8 cellular contexts compared by ENCODE assay signal in genomic region chr13:48892311-48892710, GRCh38.
DNase-seq lines count a peak whose midpoint lies in the region; ATAC-seq and TF ChIP-seq lines count a peak whose summit lies in the region.

No MANE protein-coding gene starts in this region.

- TF ChIP-seq EP300 in esophagus muscularis mucosa (IDR thresholded peaks at IDR 0.05): no peak

- H3K4me3 ChIP-seq in kidney epithelial cell (ENCODE audit: low read depth, low read length) (no peak overlapping the region), esophagus muscularis mucosa (no peak overlapping the region)

- no peak for TF ChIP-seq POLR2A in esophagus muscularis mucosa (IDR thresholded peaks at IDR 0.05; ENCODE audit: low read depth)

- DNase-seq in SIG-M5 treated with dmso at 0.1 percent for 504 hours (lab: John Stamatoyannopoulos, UW; ENCODE audit: unreplicated experiment) (peak; percentile 53), kidney epithelial cell (ENCODE audit: low read depth) (peak; percentile 43), NCI-H345 treated with DMSO at 0.1 percent for 48 hours (lab: John Stamatoyannopoulos, UW; ENCODE audit: unreplicated experiment) (no peak), esophagus muscularis mucosa (ENCODE audit: extremely low spot score) (no peak), Right ventricle myocardium superior (no peak)
- no peak for DNase-seq in stimulated activated CD4-positive, alpha-beta T cell treated with anti-CD3 and anti-CD28 coated beads, Interleukin-1b, Interleukin-23, amount 100 ng/mL, for 48 hours

- intact Hi-C loops in esophagus muscularis mucosa (cut with DNase I): no loop called here
- intact Hi-C loops in Right ventricle myocardium superior (cut with DNase I): no loop called here

- no peaks in the 10 kb centered on the region for H3K36me3 ChIP-seq in kidney epithelial cell (ENCODE audit: control insufficient read depth, insufficient read depth, low read length)
- no peaks in the 10 kb centered on the region for H3K36me3 ChIP-seq in esophagus muscularis mucosa

- peaks cover 0 to 11% (median 6%) of the 10 kb centered on the region in 4 donors for H3K4me1 ChIP-seq in esophagus muscularis mucosa

- H3K27ac ChIP-seq in esophagus muscularis mucosa (replicated peaks in 1 of 4): no peak overlapping the region

- H3K27me3 ChIP-seq in kidney epithelial cell (ENCODE audit: control insufficient read depth, insufficient read depth, low read length) (no peaks in the 10 kb centered on the region), esophagus muscularis mucosa (no peaks in the 10 kb centered on the region)

- TF ChIP-seq CTCF in kidney epithelial cell (IDR thresholded peaks at IDR 0.05; ENCODE audit: insufficient read depth, low read length, poor library complexity, severe bottlenecking) (no peak), esophagus muscularis mucosa (IDR thresholded peaks at IDR 0.05) (no peak)

- 26% methylated on average over 2 of the region's 2 CpGs for WGBS in esophagus muscularis mucosa

- ATAC-seq in GM18502 (IDR thresholded peaks at IDR 0.05; ENCODE audit: poor library complexity, unreplicated experiment) (peak; percentile 94), HG02759 (IDR thresholded peaks at IDR 0.05; ENCODE audit: unreplicated experiment) (peak; percentile 72), Right ventricle myocardium superior (ENCODE audit: poor library complexity) (no peak)

- no peaks in the 10 kb centered on the region for H3K9me3 ChIP-seq in esophagus muscularis mucosa

Comparison
In these comparisons a context has a peak if more than half of its experiments do, and no peak if none do; other contexts are left out.
1. DNase-seq: peak in SIG-M5 treated with dmso at 0.1 percent for 504 hours (single experiment) and kidney epithelial cell (single experiment); none in NCI-H345 treated with DMSO at 0.1 percent for 48 hours (single experiment), esophagus muscularis mucosa (single experiment), Right ventricle myocardium superior (single experiment) and stimulated activated CD4-positive, alpha-beta T cell treated with anti-CD3 and anti-CD28 coated beads, Interleukin-1b, Interleukin-23, amount 100 ng/mL, for 48 hours (single experiment).